7 cellular contexts compared by ENCODE assay signal in the genomic region with DNA sequence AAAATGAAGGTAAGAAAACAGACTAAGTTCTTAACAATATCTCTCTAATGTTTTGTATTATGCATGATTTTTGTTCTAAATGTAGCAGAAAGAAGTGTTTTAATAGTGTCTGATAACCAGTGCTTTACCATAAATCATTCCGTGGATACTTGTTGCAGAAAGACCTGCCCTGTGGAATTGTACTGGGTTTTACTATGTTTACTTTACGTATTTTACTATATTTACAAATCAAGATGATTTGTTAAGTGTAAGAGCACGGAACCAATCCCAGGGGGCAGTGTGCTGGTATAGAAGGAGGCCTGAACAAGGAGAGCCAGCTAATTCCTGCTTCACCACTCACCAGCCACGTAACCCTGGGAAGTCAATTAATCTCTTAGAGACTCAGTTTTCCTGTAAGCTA. TPM values are rescaled to one million over a fixed set of nuclear protein-coding genes. Genes with fewer than 3 reads are reported as not detected.
DNase-seq lines count a peak whose midpoint lies in the region; TF ChIP-seq lines count a peak whose summit lies in the region.

No MANE protein-coding gene starts in this region.

- no peaks in the 10 kb centered on the region for H3K27me3 ChIP-seq in CD4-positive, alpha-beta memory T cell (ENCODE audit: insufficient read depth, low read length)

- POLR2A ChIA-PET in CD4-positive, alpha-beta memory T cell (lab: Charles Lee; ENCODE audit: partially characterized antibody): no interaction called here

- DNase-seq in NCI-H1930 (lab: John Stamatoyannopoulos, UW) (peak; percentile 48 to 54), cardiac fibroblast (ENCODE audit: low read depth in 2 of 2) (peak; percentile 22 to 58), osteocyte (ENCODE audit: extremely low spot score, unreplicated experiment) (no peak), substantia nigra (lab: John Stamatoyannopoulos, UW) (no peak), occipital lobe (lab: John Stamatoyannopoulos, UW) (no peak)
- DNase-seq in CD4-positive, alpha-beta memory T cell: no peak

- no peak overlapping the region for H3K27ac ChIP-seq in substantia nigra (ENCODE audit: low read depth, low read length, poor library complexity, severe bottlenecking)
- no peak overlapping the region for H3K27ac ChIP-seq in CD4-positive, alpha-beta memory T cell (ENCODE audit: low read depth, low read length)

- H3K36me3 ChIP-seq in CD4-positive, alpha-beta memory T cell (ENCODE audit: insufficient read depth, low read length): no peaks in the 10 kb centered on the region

- 0 out of 2 replicates have a peak, but pooled peaks have one; percentile 5 for TF ChIP-seq CTCF in GM12875 (IDR thresholded peaks at IDR 0.05; ENCODE audit: borderline replicate concordance, insufficient read depth, low read depth, low read length)
- peak; percentile 10 for TF ChIP-seq CTCF in cardiac fibroblast (IDR thresholded peaks at IDR 0.05; ENCODE audit: low read depth, low read length)
- TF ChIP-seq CTCF in osteocyte (IDR thresholded peaks at IDR 0.05): peak; percentile 14

- peaks cover 76% of the 10 kb centered on the region for H3K27me3 Mint-ChIP-seq in osteocyte (ENCODE audit: unreplicated experiment)
- peaks cover 0 to 2% of the 10 kb centered on the region in 2 donors for H3K27me3 Mint-ChIP-seq in CD4-positive, alpha-beta memory T cell

- intact Hi-C loops in CD4-positive, alpha-beta memory T cell (cut with micrococcal nuclease): no loop called here

- H3K4me3 Mint-ChIP-seq in osteocyte (ENCODE audit: unreplicated experiment): no peak overlapping the region
- no peak overlapping the region for H3K4me3 Mint-ChIP-seq in CD4-positive, alpha-beta memory T cell

- H3K4me3 ChIP-seq in GM12875 (ENCODE audit: low read depth, low read length) (no peak overlapping the region), cardiac fibroblast (replicated peaks in 1 of 2; ENCODE audit: low read depth in 2 of 2, low read length in 2 of 2) (no peak overlapping the region)
- H3K4me3 ChIP-seq in CD4-positive, alpha-beta memory T cell (ENCODE audit: low read length in 2 of 2): no peak overlapping the region

- H3K4me1 ChIP-seq in CD4-positive, alpha-beta memory T cell (ENCODE audit: insufficient read depth, low read length): no peaks in the 10 kb centered on the region

- H3K9me3 Mint-ChIP-seq in osteocyte (ENCODE audit: unreplicated experiment): no peaks in the 10 kb centered on the region
- H3K9me3 Mint-ChIP-seq in CD4-positive, alpha-beta memory T cell: no peaks in the 10 kb centered on the region

- CTCF ChIA-PET in CD4-positive, alpha-beta memory T cell (lab: Charles Lee; ENCODE audit: partially characterized antibody): interaction anchor here (1.1 to 7.0 kb wide), 3 partner anchors 11 to 355 kb away, joined by 3 to 45 read pairs (median 4); no protein-coding TSS in a partner anchor

- no peaks in the 10 kb centered on the region for H3K4me1 Mint-ChIP-seq in osteocyte (ENCODE audit: unreplicated experiment)
- no peaks in the 10 kb centered on the region for H3K4me1 Mint-ChIP-seq in CD4-positive, alpha-beta memory T cell

- no peak overlapping the region for H3K27ac Mint-ChIP-seq in osteocyte (ENCODE audit: unreplicated experiment)
- H3K27ac Mint-ChIP-seq in CD4-positive, alpha-beta memory T cell: no peak overlapping the region

- H3K9me3 ChIP-seq in CD4-positive, alpha-beta memory T cell (ENCODE audit: control insufficient read depth in 1 of 2, low read length in 2 of 2): no peaks in the 10 kb centered on the region

- H3K36me3 Mint-ChIP-seq in osteocyte (ENCODE audit: unreplicated experiment): no peaks in the 10 kb centered on the region
- no peaks in the 10 kb centered on the region for H3K36me3 Mint-ChIP-seq in CD4-positive, alpha-beta memory T cell

RNA-seq across cellular contexts. Expression of gene HTR3B, which starts 1.4 kb away (rescaled TPM):
- total RNA-seq in osteocyte: not detected in 2 replicates
- 0.31 TPM for total RNA-seq in occipital lobe
- not detected for total RNA-seq in CD4-positive, alpha-beta memory T cell
- polyA plus RNA-seq in CD4-positive, alpha-beta memory T cell: not detected

RNA-seq across cellular contexts. Expression of gene USP28, which starts 30.7 kb away (rescaled TPM):
- total RNA-seq in osteocyte: 37.2 and 39.9 TPM in 2 replicates
- total RNA-seq in occipital lobe: 34.3 TPM
- total RNA-seq in CD4-positive, alpha-beta memory T cell: 10 to 100 TPM; 17.2 to 17.3 TPM
- 10 to 100 TPM; 19.3 to 22.4 TPM for polyA plus RNA-seq in CD4-positive, alpha-beta memory T cell

Comparison
In these comparisons a context has a peak if more than half of its experiments do, and no peak if none do; other contexts are left out.
1. DNase-seq: peak in NCI-H1930 (2 of 2) and cardiac fibroblast (2 of 2); none in osteocyte (single experiment), substantia nigra (0 of 49), occipital lobe (single experiment) and CD4-positive, alpha-beta memory T cell (0 of 5).
2. Peak in every context shown above with its lines, with median percentiles within 50 percentile points of each other: CTCF ChIP-seq.